In genomic region chr7:97735075-97735474, GRCh38 we compare ENCODE assay signal across 9 cellular contexts. TPM values are rescaled to one million over a fixed set of nuclear protein-coding genes. Genes with fewer than 3 reads are reported as not detected.
"Had no signal": no experiment of that assay in that cellular context is flagged by ENCODE, and none has a peak within 500 bp of the region (broad histone marks: within the 10 kb centered on the region; RNA-seq: fewer than 3 reads in every experiment).

No MANE protein-coding gene starts in this region.

- H3K4me3 ChIP-seq: K562 had no signal

- H3K27ac Mint-ChIP-seq: IgD-negative memory B cell had no signal

- ATAC-seq: K562 had no signal

- H3K4me3 Mint-ChIP-seq: IgD-negative memory B cell had no signal

- H3K27ac ChIP-seq: HL-60 had no signal

- FAIRE-seq: HTR-8/SVneo, K562 had no signal

- DNase-seq: IMR-90, KBM-7, KG1 had no signal

RNA-seq across cellular contexts. Expression of gene TAC1, which starts 3.2 kb away (rescaled TPM):
- total RNA-seq: HT-29, HT1080, IMR-90, K562 had no signal
- polyA plus RNA-seq: IgD-negative memory B cell, IMR-90 had no signal
